17 cellular contexts compared by ENCODE assay signal in genomic region chr7:105000927-105001336, GRCh38. TPM values are rescaled to one million over a fixed set of nuclear protein-coding genes. Genes with fewer than 3 reads are reported as not detected.
DNase-seq lines count a peak whose midpoint lies in the region; ATAC-seq, FAIRE-seq and TF ChIP-seq lines count a peak whose summit lies in the region.
"Had no signal": no experiment of that assay in that cellular context is flagged by ENCODE, and none has a peak within 500 bp of the region (broad histone marks: within the 10 kb centered on the region; RNA-seq: fewer than 3 reads in every experiment).

No MANE protein-coding gene starts in this region.

- peaks cover 4% of the 10 kb centered on the region for H3K9me1 ChIP-seq in K562 (ENCODE audit: control insufficient read depth, insufficient read depth, low read length)

- no peaks in the 10 kb centered on the region for H3K27me3 ChIP-seq in BLaER1
- no peaks in the 10 kb centered on the region for H3K27me3 ChIP-seq in DND-41 (ENCODE audit: insufficient read depth, low read length, poor library complexity)
- H3K27me3 ChIP-seq in K562 (ENCODE audit: control insufficient read depth in 2 of 2, insufficient read depth in 2 of 2, low read length in 2 of 2), result no peaks in the 10 kb centered on the region
- H3K27me3 ChIP-seq: brain microvascular endothelial cell had no signal

- H3K4me1 Mint-ChIP-seq in natural killer cell, result peaks cover 76 to 78% of the 10 kb centered on the region in 2 donors

- DNase-seq in DND-41 (no peak), K562 (ENCODE audit: extremely low read depth in 1 of 4, low spot score in 3 of 4) (peak in 1 of 4 experiments; percentile 33), natural killer cell (no peak), NCI-H1105 (lab: John Stamatoyannopoulos, UW) (no peak)
- DNase-seq: brain microvascular endothelial cell, NCI-H1105 treated with DMSO at 0.1 percent for 48 hours, NCI-H2227 treated with DMSO at 0.1 percent for 48 hours had no signal

- peak overlapping the region; percentile 68 to 100 for H3K27ac Mint-ChIP-seq in natural killer cell

- no peak overlapping the region for H2AFZ ChIP-seq in DND-41 (ENCODE audit: low read depth, low read length)
- no peak overlapping the region for H2AFZ ChIP-seq in K562 (ENCODE audit: low read depth, low read length)

- POLR2A ChIA-PET in K562 (lab: Yijun Ruan, JAX), result interaction anchor here (0.6 to 2.9 kb wide), 7 partner anchors 8 to 894 kb away, joined by 3 to 27 read pairs (median 4); partner anchors contain the start of gene KMT2E

- no peak overlapping the region for H3K9ac ChIP-seq in BLaER1
- H3K9ac ChIP-seq in DND-41 (ENCODE audit: low read depth, low read length), result no peak overlapping the region
- peak overlapping the region in 1 of 2 experiments; percentile 65; a peak in 2 of 4 replicates for H3K9ac ChIP-seq in K562 (ENCODE audit: insufficient read depth in 1 of 2, low read depth in 2 of 2, low read length in 2 of 2)

- TF ChIP-seq POLR2A in K562 (conservative IDR thresholded peaks at IDR 0.05), result no peak

- no peak overlapping the region for H3K4me3 Mint-ChIP-seq in natural killer cell
- H3K4me3 Mint-ChIP-seq: activated T-helper 1 cell treated with anti-CD3 and anti-CD28 coated beads, Interleukin-12 subunit alpha, Interleukin-12 subunit beta, Interleukin-2, Interleukin-4 antibody, amounts not matched to agents 30 ng/mL and 10 ng/mL and 1 ng/mL, durations not matched to agents 14 hours and 24 hours and 36 hours had no signal

- no peaks in the 10 kb centered on the region for H3K27me3 Mint-ChIP-seq in natural killer cell (ENCODE audit: low read depth in 2 of 2)

- H3K36me3 Mint-ChIP-seq in natural killer cell, result no peaks in the 10 kb centered on the region

- in situ Hi-C loops in K562 (cut with MboI), result no loop called here

- no peak for TF ChIP-seq RAD21 in K562 (CRISPR knock-in tag; conservative IDR thresholded peaks at IDR 0.05 in 1 of 2, IDR thresholded peaks at IDR 0.05 in 1 of 2)

- H4K20me1 ChIP-seq in BLaER1 (peaks cover 1% of the 10 kb centered on the region), DND-41 (ENCODE audit: insufficient read depth, low read length) (peaks cover 83% of the 10 kb centered on the region), K562 (replicated peaks; ENCODE audit: control insufficient read depth, insufficient read depth, low read length) (peaks cover 52% of the 10 kb centered on the region)

- no peak for TF ChIP-seq EP300 in K562 (IDR thresholded peaks at IDR 0.05; ENCODE audit: low read length)

- WGBS in K562 (ENCODE audit: insufficient coverage, low coverage, missing lambda C conversion rate), result 91% methylated on average over 18 of the region's 18 CpGs

- TF ChIP-seq CTCF in DND-41 (IDR thresholded peaks at IDR 0.05; ENCODE audit: borderline replicate concordance, extremely low read depth, low read length, poor library complexity, severe bottlenecking), result no peak
- no peak for TF ChIP-seq CTCF in K562 (IDR thresholded peaks at IDR 0.05 in 2 of 3, conservative IDR thresholded peaks at IDR 0.05 in 1 of 3; ENCODE audit: insufficient read depth in 2 of 3, low read depth in 1 of 3, low read length in 3 of 3)
- TF ChIP-seq CTCF in natural killer cell (IDR thresholded peaks at IDR 0.05), result no peak

- H3K9me3 ChIP-seq in BLaER1 (peaks cover 34% of the 10 kb centered on the region), DND-41 (ENCODE audit: insufficient read depth, low read length, severe bottlenecking) (no peaks in the 10 kb centered on the region), K562 (replicated peaks; ENCODE audit: control insufficient read depth, insufficient read depth, low read depth, low read length) (no peaks in the 10 kb centered on the region)

- H3K4me3 ChIP-seq in BLaER1, result 0 out of 2 replicates have a peak overlapping the region, but pooled peaks have one; percentile 12
- no peak overlapping the region for H3K4me3 ChIP-seq in DND-41 (ENCODE audit: low read depth in 1 of 2, low read length in 2 of 2)
- no peak overlapping the region for H3K4me3 ChIP-seq in K562

- H3K9me3 Mint-ChIP-seq in natural killer cell, result no peaks in the 10 kb centered on the region
- H3K9me3 Mint-ChIP-seq: activated T-helper 1 cell treated with anti-CD3 and anti-CD28 coated beads, Interleukin-12 subunit alpha, Interleukin-12 subunit beta, Interleukin-2, Interleukin-4 antibody, amounts not matched to agents 30 ng/mL and 10 ng/mL and 1 ng/mL, durations not matched to agents 14 hours and 24 hours and 36 hours had no signal

- no peak for ATAC-seq in DND-41 (ENCODE audit: insufficient read depth, low read depth)
- peak; percentile 12 for ATAC-seq in K562
- ATAC-seq in natural killer cell, result no peak
- no peak for ATAC-seq in GM18870 (IDR thresholded peaks at IDR 0.05; ENCODE audit: unreplicated experiment)
- ATAC-seq in GM18909 (IDR thresholded peaks at IDR 0.05; ENCODE audit: poor library complexity, unreplicated experiment), result no peak
- ATAC-seq in GM19324 (IDR thresholded peaks at IDR 0.05; ENCODE audit: low FRiP score, unreplicated experiment), result no peak
- ATAC-seq: activated CD4-positive, CD25-positive, alpha-beta regulatory T cell treated with anti-CD3 and anti-CD28 coated beads, Interleukin-2, amount 50 U/mL, for 24 hours had no signal

- no peak for FAIRE-seq in K562 (lab: Jason Lieb, UNC)
- FAIRE-seq: endometrium, frontal cortex, urothelium cell line had no signal

- intact Hi-C loops in K562 (cut with micrococcal nuclease), result no loop called here
- intact Hi-C loops in natural killer cell (cut with micrococcal nuclease), result no loop called here

- H3K4me2 ChIP-seq in BLaER1 (peak overlapping the region; percentile 59), DND-41 (ENCODE audit: insufficient read depth, low read length) (peak overlapping the region; percentile 25; the same call in 1 of the 2 replicates), K562 (ENCODE audit: insufficient read depth, low read length) (no peak overlapping the region)

- H3K4me1 ChIP-seq in BLaER1 (peaks cover 47% of the 10 kb centered on the region), DND-41 (ENCODE audit: insufficient read depth, low read length) (peaks cover 35% of the 10 kb centered on the region), K562 (replicated peaks in 1 of 2; ENCODE audit: control insufficient read depth in 2 of 2, insufficient read depth in 2 of 2, low read length in 2 of 2) (peaks cover 12 to 17% of the 10 kb centered on the region in 2 experiments)

- H3K36me3 ChIP-seq in BLaER1 (peaks cover 74% of the 10 kb centered on the region), DND-41 (ENCODE audit: insufficient read depth, low read length) (peaks cover 42% of the 10 kb centered on the region), K562 (ENCODE audit: control insufficient read depth, insufficient read depth, low read length) (peaks cover 61% of the 10 kb centered on the region; the same call in 2 of the 3 replicates)
- H3K36me3 ChIP-seq: brain microvascular endothelial cell had no signal

- no TSS peak for BruUV-seq in K562 (replicated peaks; lab: Mats Ljungman, UMichigan)

- H3K27ac ChIP-seq in BLaER1, result peak overlapping the region; percentile 43
- H3K27ac ChIP-seq in DND-41 (ENCODE audit: low read length), result no peak overlapping the region
- no peak overlapping the region for H3K27ac ChIP-seq in K562 (ENCODE audit: extremely low read depth, low read depth, low read length)
- H3K27ac ChIP-seq: brain microvascular endothelial cell, C4-2B had no signal

- H3K79me2 ChIP-seq in DND-41 (ENCODE audit: insufficient read depth, low read length), result no peaks in the 10 kb centered on the region
- H3K79me2 ChIP-seq in K562 (ENCODE audit: control insufficient read depth, insufficient read depth, low read length), result peaks cover 91% of the 10 kb centered on the region; the same call in 2 of the 3 replicates

- CTCF ChIA-PET in K562 (lab: Yijun Ruan, JAX; ENCODE audit: low intra/inter-chr PET ratio), result no interaction called here

TF ChIP-seq in K562, 482 proteins besides CTCF, POLR2A, EP300 and RAD21 (continues in another document):
- 0 out of 2 replicates have a peak, but pooled peaks have one; percentile 2 for TF ChIP-seq SPI1 (IDR thresholded peaks at IDR 0.05; ENCODE audit: borderline replicate concordance, low read depth, low read length)
- no peak for TF ChIP-seq NFRKB (IDR thresholded peaks at IDR 0.05; ENCODE audit: low read depth)
- no peak for TF ChIP-seq MCM5 (IDR thresholded peaks at IDR 0.05; ENCODE audit: low read depth)
- TF ChIP-seq MEIS2 (IDR thresholded peaks at IDR 0.05; ENCODE audit: partially characterized antibody), result no peak
- TF ChIP-seq STAG1 (CRISPR knock-in tag; IDR thresholded peaks at IDR 0.05; ENCODE audit: borderline replicate concordance), result no peak
- TF ChIP-seq ZNF717 (CRISPR knock-in tag; IDR thresholded peaks at IDR 0.05), result no peak
- TF ChIP-seq RFX7 (CRISPR knock-in tag; IDR thresholded peaks at IDR 0.05), result no peak
- TF ChIP-seq RBM22 (IDR thresholded peaks at IDR 0.05; ENCODE audit: low read depth, low read length, poor library complexity, severe bottlenecking), result peak; percentile 63
- no peak for TF ChIP-seq ZNF561 (CRISPR knock-in tag; conservative IDR thresholded peaks at IDR 0.05)
- TF ChIP-seq KAT2B (IDR thresholded peaks at IDR 0.05; ENCODE audit: low read depth, low read length), result no peak
- no peak for TF ChIP-seq HMGN3 (IDR thresholded peaks at IDR 0.05; ENCODE audit: borderline replicate concordance, extremely low read depth, insufficient read length, low read depth, low read length)

RNA-seq across cellular contexts. Expression of gene KMT2E, which starts 13.1 kb away (rescaled TPM):
- 207 and 465 TPM in 2 replicates for total RNA-seq in K562 (2011; cell fraction: chromatin; rRNA removed; ENCODE audit: low replicate concordance)
- total RNA-seq in K562 (2011; cell fraction: nucleolus; rRNA removed), result 88.1 and 130 TPM in 2 replicates
- total RNA-seq in K562 (2011; cell fraction: nucleoplasm; rRNA removed), result 182 and 231 TPM in 2 replicates
- total RNA-seq in K562 (2014; rRNA removed), result 33.5 and 38.1 TPM in 2 replicates
- 41.7 and 46.6 TPM in 2 replicates for total RNA-seq in K562 (2014; rRNA removed; fragmentation: Illumina TruSeq; extraction: Trizol)
- total RNA-seq in K562 (2015; rRNA removed; fragmentation: Illumina TruSeq; extraction: Trizol), result 38.6 and 39.9 TPM in 2 replicates
- 48.1 and 55.3 TPM in 2 replicates for total RNA-seq in K562 (2021)
- 11.1 and 14.5 TPM in 2 replicates for polyA plus RNA-seq in K562 (2011; rRNA removed)
- polyA plus RNA-seq in K562 (2011; cell fraction: cytosol; rRNA removed), result 7.9 and 14.7 TPM in 2 replicates
- polyA plus RNA-seq in K562 (2011; cell fraction: nucleus; rRNA removed), result 55.0 and 72.1 TPM in 2 replicates
- 26.5 and 30.8 TPM in 2 replicates for polyA plus RNA-seq in K562 (2012)
- polyA plus RNA-seq in K562 (2014; fragmentation: Illumina TruSeq; extraction: Trizol), result 33.8 and 38.7 TPM in 2 replicates
- 10 to 100 TPM in 1 of 2 experiments, 1 to 10 TPM in 1; 8.9 to 15.9 TPM for polyA plus RNA-seq in K562 (2014; fragmentation: Nextera tagmentation; extraction: Ambion mirVana)
- 18.2 and 23.4 TPM in 2 replicates for polyA plus RNA-seq in K562 (2014; rRNA removed)
- polyA minus RNA-seq in K562 (2011; rRNA and poly(A)+ RNA removed), result 84.5 and 96.0 TPM in 2 replicates
- polyA minus RNA-seq in K562 (2011; cell fraction: cytosol; rRNA and poly(A)+ RNA removed), result 28.8 and 34.0 TPM in 2 replicates
- polyA minus RNA-seq in K562 (2011; cell fraction: nucleus; rRNA and poly(A)+ RNA removed), result 110 and 143 TPM in 2 replicates
- 100 to 1,000 TPM; 272 to 353 (median 345) TPM for total RNA-seq in natural killer cell
